16 cellular contexts compared by ENCODE assay signal in the genomic region with DNA sequence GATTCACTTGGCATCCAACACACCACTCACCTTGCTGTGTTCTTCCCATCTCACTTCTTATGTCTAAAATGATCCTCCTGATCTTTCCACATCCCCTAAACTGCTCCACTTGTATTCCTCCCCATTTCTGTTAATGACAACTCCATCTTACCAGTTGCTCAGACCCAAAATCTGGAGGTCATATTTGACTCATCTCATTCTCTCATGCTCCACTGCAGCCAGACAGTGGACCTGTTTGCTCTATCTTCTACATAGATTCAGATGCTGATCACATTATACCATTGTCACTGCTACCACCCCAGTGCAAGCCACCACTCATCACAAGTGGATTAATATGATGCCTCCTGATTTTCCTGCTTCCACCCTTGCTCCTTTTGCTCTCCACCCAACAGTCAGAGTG. TPM values are rescaled to one million over a fixed set of nuclear protein-coding genes. Genes with fewer than 3 reads are reported as not detected.
DNase-seq lines count a peak whose midpoint lies in the region; ATAC-seq, FAIRE-seq and TF ChIP-seq lines count a peak whose summit lies in the region.
"Had no signal": no experiment of that assay in that cellular context is flagged by ENCODE, and none has a peak within 500 bp of the region (broad histone marks: within the 10 kb centered on the region; RNA-seq: fewer than 3 reads in every experiment).

No MANE protein-coding gene starts in this region.

- H3K4me1 ChIP-seq in HCT116 (ENCODE audit: control insufficient read depth in 1 of 2, insufficient read depth in 2 of 2, low read length in 2 of 2) (peaks cover 0 to 4% of the 10 kb centered on the region in 2 experiments; a peak in 1 of 4 replicates), Caco-2 (peaks cover 17% of the 10 kb centered on the region; the same call in 1 of the 2 replicates)
- H3K4me1 ChIP-seq: A549, pancreas had no signal

- no peak for DNase-seq in activated T-cell treated with anti-CD3 and anti-CD28 coated beads, Interleukin-2, amount 50 U/mL, for 72 hours
- no peak for DNase-seq in activated T-cell treated with anti-CD3 and anti-CD28 coated beads, Interleukin-2, amount 50 U/mL, for 24 hours
- DNase-seq in HCT116 (ENCODE audit: low read depth, low spot score) (no peak), urothelium cell line (ENCODE audit: low spot score) (no peak), osteocyte (ENCODE audit: extremely low spot score, unreplicated experiment) (no peak), Caco-2 (no peak)
- DNase-seq: mammary epithelial cell, NCI-H446 treated with DMSO at 0.1 percent for 48 hours, pancreas had no signal

- H3K4me3 Mint-ChIP-seq in activated T-cell treated with anti-CD3 and anti-CD28 coated beads, Interleukin-2, amount 50 U/mL, for 72 hours = no peak overlapping the region
- H3K4me3 Mint-ChIP-seq in activated T-cell treated with anti-CD3 and anti-CD28 coated beads, Interleukin-2, amount 50 U/mL, for 24 hours = no peak overlapping the region
- H3K4me3 Mint-ChIP-seq in osteocyte (ENCODE audit: unreplicated experiment) (no peak overlapping the region), Caco-2 (ENCODE audit: unreplicated experiment) (no peak overlapping the region)
- H3K4me3 Mint-ChIP-seq: activated T-helper 1 cell treated with anti-CD3 and anti-CD28 coated beads, Interleukin-12 subunit alpha, Interleukin-12 subunit beta, Interleukin-2, Interleukin-4 antibody, amounts not matched to agents 30 ng/mL and 10 ng/mL and 1 ng/mL, durations not matched to agents 14 hours and 24 hours and 36 hours had no signal

- no peaks in the 10 kb centered on the region for H3K36me3 Mint-ChIP-seq in activated T-cell treated with anti-CD3 and anti-CD28 coated beads, Interleukin-2, amount 50 U/mL, for 72 hours (ENCODE audit: insufficient read depth in 2 of 2)
- no peaks in the 10 kb centered on the region for H3K36me3 Mint-ChIP-seq in activated T-cell treated with anti-CD3 and anti-CD28 coated beads, Interleukin-2, amount 50 U/mL, for 24 hours (ENCODE audit: low read depth)
- H3K36me3 Mint-ChIP-seq in osteocyte (ENCODE audit: unreplicated experiment) = no peaks in the 10 kb centered on the region
- H3K36me3 Mint-ChIP-seq in Caco-2 (ENCODE audit: insufficient read depth, unreplicated experiment) = no peaks in the 10 kb centered on the region

- no peak overlapping the region for H3K27ac Mint-ChIP-seq in activated T-cell treated with anti-CD3 and anti-CD28 coated beads, Interleukin-2, amount 50 U/mL, for 72 hours
- H3K27ac Mint-ChIP-seq in activated T-cell treated with anti-CD3 and anti-CD28 coated beads, Interleukin-2, amount 50 U/mL, for 24 hours = no peak overlapping the region
- no peak overlapping the region for H3K27ac Mint-ChIP-seq in osteocyte (ENCODE audit: unreplicated experiment)
- H3K27ac Mint-ChIP-seq in Caco-2 (ENCODE audit: unreplicated experiment) = no peak overlapping the region
- H3K27ac Mint-ChIP-seq: activated T-helper 1 cell treated with anti-CD3 and anti-CD28 coated beads, Interleukin-12 subunit alpha, Interleukin-12 subunit beta, Interleukin-2, Interleukin-4 antibody, amounts not matched to agents 30 ng/mL and 10 ng/mL and 1 ng/mL, durations not matched to agents 14 hours and 24 hours and 36 hours had no signal

- peak; percentile 39 to 63 for ATAC-seq in activated T-cell treated with anti-CD3 and anti-CD28 coated beads, Interleukin-2, amount 50 U/mL, for 72 hours (replicated peaks in 1 of 2)
- ATAC-seq in HCT116 = no peak
- peak; percentile 57 for ATAC-seq in HG03175 (IDR thresholded peaks at IDR 0.05; ENCODE audit: unreplicated experiment)
- ATAC-seq in GM19324 (IDR thresholded peaks at IDR 0.05; ENCODE audit: low FRiP score, unreplicated experiment) = no peak
- ATAC-seq: A549, pancreas had no signal

- peaks cover 22% of the 10 kb centered on the region for H3K4me1 Mint-ChIP-seq in activated T-cell treated with anti-CD3 and anti-CD28 coated beads, Interleukin-2, amount 50 U/mL, for 72 hours (ENCODE audit: low read depth)
- peaks cover 23% of the 10 kb centered on the region for H3K4me1 Mint-ChIP-seq in activated T-cell treated with anti-CD3 and anti-CD28 coated beads, Interleukin-2, amount 50 U/mL, for 24 hours (ENCODE audit: low read depth)
- H3K4me1 Mint-ChIP-seq in osteocyte (ENCODE audit: unreplicated experiment) = peaks cover 13% of the 10 kb centered on the region
- peaks cover 7% of the 10 kb centered on the region for H3K4me1 Mint-ChIP-seq in Caco-2 (ENCODE audit: low read depth, unreplicated experiment)

- no peak overlapping the region for H3K27ac ChIP-seq in HCT116 (ENCODE audit: low read depth, low read length)
- H3K27ac ChIP-seq: A549, pancreas, RWPE1, VCaP had no signal

- RAD21 ChIA-PET in HCT116 (lab: Charles Lee; ENCODE audit: low non-redundant PET in 1 of 2, low total read pairs in 2 of 2, uncharacterized antibody in 2 of 2, unreplicated experiment in 2 of 2) = no interaction called here

- H3K36me3 ChIP-seq in HCT116 (ENCODE audit: control insufficient read depth in 1 of 2, insufficient read depth in 2 of 2, low read length in 2 of 2) (no peaks in the 10 kb centered on the region), Caco-2 (ENCODE audit: control insufficient read depth, insufficient read depth, low read length) (no peaks in the 10 kb centered on the region)
- H3K36me3 ChIP-seq: pancreas had no signal

- H3K9me3 Mint-ChIP-seq in activated T-cell treated with anti-CD3 and anti-CD28 coated beads, Interleukin-2, amount 50 U/mL, for 72 hours = peaks cover 0 to 1% of the 10 kb centered on the region in 2 donors
- H3K9me3 Mint-ChIP-seq in activated T-cell treated with anti-CD3 and anti-CD28 coated beads, Interleukin-2, amount 50 U/mL, for 24 hours = no peaks in the 10 kb centered on the region
- H3K9me3 Mint-ChIP-seq in osteocyte (ENCODE audit: unreplicated experiment) (no peaks in the 10 kb centered on the region), Caco-2 (ENCODE audit: unreplicated experiment) (no peaks in the 10 kb centered on the region)

- H3K9me3 ChIP-seq in HCT116 (ENCODE audit: control insufficient read depth in 1 of 2, insufficient read depth in 1 of 2, low read depth in 1 of 2, low read length in 2 of 2) (no peaks in the 10 kb centered on the region), Caco-2 (no peaks in the 10 kb centered on the region)
- H3K9me3 ChIP-seq: A549, pancreas had no signal

- H3K4me2 ChIP-seq in HCT116 (ENCODE audit: low read length) = no peak overlapping the region
- H3K4me2 ChIP-seq: A549 had no signal

- FAIRE-seq in urothelium cell line (lab: Jason Lieb, UNC) = peak; percentile 37
- FAIRE-seq: A549, endothelial cell of umbilical vein, pancreas had no signal

- no peaks in the 10 kb centered on the region for H4K20me1 ChIP-seq in HCT116 (ENCODE audit: insufficient read depth)

- H3K9ac ChIP-seq in HCT116 (ENCODE audit: low read length) = no peak overlapping the region

- TF ChIP-seq CTCF in HCT116 (IDR thresholded peaks at IDR 0.05 in 2 of 3, conservative IDR thresholded peaks at IDR 0.05 in 1 of 3; ENCODE audit: borderline replicate concordance in 1 of 3, insufficient read depth in 1 of 3, low read depth in 2 of 3, low read length in 2 of 3) (no peak), osteocyte (IDR thresholded peaks at IDR 0.05) (no peak), Caco-2 (IDR thresholded peaks at IDR 0.05; ENCODE audit: insufficient read depth in 1 of 2, low read depth in 1 of 2, low read length in 1 of 2, severe bottlenecking in 1 of 2, unreplicated experiment in 1 of 2) (no peak)

- no peaks in the 10 kb centered on the region for H3K9me2 ChIP-seq in HCT116 (ENCODE audit: insufficient read depth)

- no peaks in the 10 kb centered on the region for H3K27me3 ChIP-seq in HCT116 (ENCODE audit: insufficient read depth, low read length)
- no peaks in the 10 kb centered on the region for H3K27me3 ChIP-seq in Caco-2 (replicated peaks; ENCODE audit: control insufficient read depth, insufficient read depth, low read length)
- H3K27me3 ChIP-seq: pancreas had no signal

- TF ChIP-seq RAD21 in HCT116 (IDR thresholded peaks at IDR 0.05; ENCODE audit: low read depth) = no peak

- intact Hi-C loops in HCT116 (cut with micrococcal nuclease) = no loop called here
- intact Hi-C loops in Caco-2 (cut with micrococcal nuclease; ENCODE audit: unreplicated experiment) = no loop called here

- H2AFZ ChIP-seq in HCT116 (ENCODE audit: low read depth, low read length, poor library complexity, severe bottlenecking) = peak overlapping the region; percentile 51

- no peak for TF ChIP-seq POLR2A in HCT116 (IDR thresholded peaks at IDR 0.05; ENCODE audit: borderline replicate concordance, extremely low read depth, insufficient read depth, insufficient read length)

- H3K79me2 ChIP-seq in HCT116 (ENCODE audit: insufficient read depth, low read length) = no peaks in the 10 kb centered on the region

- H3K27me3 Mint-ChIP-seq in activated T-cell treated with anti-CD3 and anti-CD28 coated beads, Interleukin-2, amount 50 U/mL, for 72 hours (ENCODE audit: low read depth) = no peaks in the 10 kb centered on the region
- no peaks in the 10 kb centered on the region for H3K27me3 Mint-ChIP-seq in activated T-cell treated with anti-CD3 and anti-CD28 coated beads, Interleukin-2, amount 50 U/mL, for 24 hours
- H3K27me3 Mint-ChIP-seq in osteocyte (ENCODE audit: unreplicated experiment) (no peaks in the 10 kb centered on the region), Caco-2 (ENCODE audit: insufficient read depth, unreplicated experiment) (no peaks in the 10 kb centered on the region)

- H3K4me3 ChIP-seq in HCT116 (replicated peaks in 1 of 2; ENCODE audit: low read depth in 1 of 2, low read length in 2 of 2) = no peak overlapping the region
- no peak overlapping the region for H3K4me3 ChIP-seq in Caco-2 (ENCODE audit: low read depth, low read length)
- H3K4me3 ChIP-seq: A549, pancreas had no signal

- BruUV-seq in HCT116 (replicated peaks; lab: Mats Ljungman, UMichigan) = no TSS peak
- no TSS peak for BruUV-seq in Caco-2 (replicated peaks; lab: Mats Ljungman, UMichigan)

- POLR2A ChIA-PET in HCT116 (lab: Charles Lee) (interaction anchor here (5.4 kb wide), 1 partner anchor 7 kb away, joined by 35 read pairs; a partner anchor contains a TSS), Caco-2 (lab: Charles Lee) (interaction anchor here (1.3 kb wide), 1 partner anchor 8 kb away, joined by 9 read pairs; a partner anchor contains a TSS)

- CTCF ChIA-PET in HCT116 (lab: Charles Lee) (no interaction called here), Caco-2 (lab: Charles Lee) (no interaction called here)

TF ChIP-seq in HCT116, 20 proteins besides CTCF, POLR2A, EP300 and RAD21 (continues in another document):
- TF ChIP-seq EZH2 (IDR thresholded peaks at IDR 0.05) = no peak
- TF ChIP-seq SP1 (IDR thresholded peaks at IDR 0.05; ENCODE audit: low read depth) = no peak

RNA-seq across cellular contexts. Expression of a gene that starts 7.9 kb away (rescaled TPM):
- 10 to 100 TPM; 94.1 to 98.6 TPM for total RNA-seq in activated T-cell treated with anti-CD3 and anti-CD28 coated beads, Interleukin-2, amount 50 U/mL, for 72 hours
- total RNA-seq in HCT116 (2021; ENCODE audit: unreplicated experiment) (39.3 TPM), osteocyte (10.6 and 12.2 TPM in 2 replicates), Caco-2 (2022) (89.8 and 91.4 TPM in 2 replicates)
- 9.4 and 14.2 TPM in 2 replicates for polyA plus RNA-seq in HCT116 (2012)

Comparison
In these comparisons a context has a peak if more than half of its experiments do, and no peak if none do; other contexts are left out.
1. ATAC-seq: peak in activated T-cell treated with anti-CD3 and anti-CD28 coated beads, Interleukin-2, amount 50 U/mL, for 72 hours (2 of 2) and HG03175 (single experiment); none in HCT116 (single experiment) and GM19324 (single experiment).